27 cellular contexts compared by ENCODE assay signal in the genomic region with DNA sequence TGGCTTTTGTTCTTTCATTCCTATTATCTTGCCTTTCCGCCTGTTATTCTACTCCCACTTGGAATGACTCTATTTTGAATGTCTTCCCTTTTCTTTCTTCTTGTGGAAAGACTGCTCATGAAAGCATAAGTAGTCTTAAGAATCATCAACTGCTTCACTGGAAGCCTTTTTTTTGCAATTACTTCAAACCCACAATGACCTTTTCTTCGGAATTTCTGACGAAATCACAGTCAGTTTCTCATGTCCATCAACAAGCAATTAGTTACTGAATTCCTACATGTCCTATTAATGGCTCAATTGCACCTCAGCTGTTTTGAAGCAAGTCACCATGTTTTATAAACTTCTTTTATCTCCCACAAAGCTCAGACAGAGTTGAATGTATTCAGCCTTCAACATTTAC.
"Had no signal": no experiment of that assay in that cellular context is flagged by ENCODE, and none has a peak within 500 bp of the region (broad histone marks: within the 10 kb centered on the region; RNA-seq: fewer than 3 reads in every experiment).

No MANE protein-coding gene starts in this region.

- H3K27me3 Mint-ChIP-seq: natural killer cell treated with Interleukin-12 subunit alpha and Interleukin-12 subunit beta and Interleukin-15 and Interleukin-18, amount 100 ng/mL, for 72 hours; progenitor cell of endocrine pancreas had no signal

- H3K9me3 ChIP-seq: left lung, mucosa of descending colon, ovary, spleen, suprapubic skin, thoracic aorta, tibial artery, upper lobe of right lung had no signal

- H3K4me3 Mint-ChIP-seq: immature natural killer cell; naive thymus-derived CD4-positive, alpha-beta T cell; natural killer cell treated with Interleukin-12 subunit alpha and Interleukin-12 subunit beta and Interleukin-15 and Interleukin-18, amount 100 ng/mL, for 72 hours; stimulated activated effector memory CD8-positive, alpha-beta T cell treated with anti-CD3 and anti-CD28 coated beads, Interleukin-12 subunit alpha, Interleukin-12 subunit beta, amount 100 ng/mL, for 72 hours; stimulated activated naive CD8-positive, alpha-beta T cell treated with anti-CD3 and anti-CD28 coated beads, Interleukin-15, Interleukin-2, amounts not matched to agents 100 ng/mL and 50 ng/mL, for 24 hours had no signal

- H3K27me3 ChIP-seq: left lung, ovary, spleen, suprapubic skin, tibial artery, upper lobe of right lung had no signal

- ATAC-seq: left colon; left lung; mucosa of descending colon; naive thymus-derived CD4-positive, alpha-beta T cell; natural killer cell treated with Interleukin-12 subunit alpha and Interleukin-12 subunit beta and Interleukin-15 and Interleukin-18, amount 100 ng/mL, for 72 hours; right cardiac atrium; sciatic nerve; stimulated activated effector memory CD8-positive, alpha-beta T cell treated with anti-CD3 and anti-CD28 coated beads, Interleukin-12 subunit alpha, Interleukin-12 subunit beta, amount 100 ng/mL, for 72 hours; upper lobe of right lung had no signal

- H3K4me1 ChIP-seq: left lung, spleen, suprapubic skin, tibial artery, upper lobe of right lung had no signal

- H3K36me3 Mint-ChIP-seq: immature natural killer cell; naive thymus-derived CD4-positive, alpha-beta T cell; natural killer cell treated with Interleukin-12 subunit alpha and Interleukin-12 subunit beta and Interleukin-15 and Interleukin-18, amount 100 ng/mL, for 72 hours; stimulated activated effector memory CD8-positive, alpha-beta T cell treated with anti-CD3 and anti-CD28 coated beads, Interleukin-12 subunit alpha, Interleukin-12 subunit beta, amount 100 ng/mL, for 72 hours had no signal

- DNase-seq: hypothalamus; immature natural killer cell; kidney; left colon; left lung; mesendoderm; midbrain; mucosa of descending colon; naive thymus-derived CD4-positive, alpha-beta T cell; ovary; retina; right cardiac atrium; small intestine; spleen; stimulated activated CD4-positive, alpha-beta T cell treated with anti-CD3 and anti-CD28 coated beads, Interleukin-4, amount 100 ng/mL, for 24 hours; stimulated activated naive CD4-positive, alpha-beta T cell; tibial artery; trophoblast cell; upper lobe of right lung had no signal

- H3K27ac ChIP-seq: left lung, ovary, spleen, suprapubic skin, thoracic aorta, tibial artery, upper lobe of right lung had no signal

- H3K4me3 ChIP-seq: left lung, lung, mucosa of descending colon, ovary, spleen, suprapubic skin, thoracic aorta, tibial artery, upper lobe of right lung had no signal

- H3K4me1 Mint-ChIP-seq: immature natural killer cell; stimulated activated effector memory CD8-positive, alpha-beta T cell treated with anti-CD3 and anti-CD28 coated beads, Interleukin-12 subunit alpha, Interleukin-12 subunit beta, amount 100 ng/mL, for 72 hours had no signal

- H3K9me3 Mint-ChIP-seq: stimulated activated effector memory CD8-positive, alpha-beta T cell treated with anti-CD3 and anti-CD28 coated beads, Interleukin-12 subunit alpha, Interleukin-12 subunit beta, amount 100 ng/mL, for 72 hours; stimulated activated naive CD8-positive, alpha-beta T cell treated with anti-CD3 and anti-CD28 coated beads, Interleukin-15, Interleukin-2, amounts not matched to agents 100 ng/mL and 50 ng/mL, for 24 hours had no signal

- H3K36me3 ChIP-seq: left lung, ovary, spleen, suprapubic skin, thoracic aorta had no signal

- H3K27ac Mint-ChIP-seq: immature natural killer cell; naive thymus-derived CD4-positive, alpha-beta T cell; natural killer cell treated with Interleukin-12 subunit alpha and Interleukin-12 subunit beta and Interleukin-15 and Interleukin-18, amount 100 ng/mL, for 72 hours; progenitor cell of endocrine pancreas; stimulated activated effector memory CD8-positive, alpha-beta T cell treated with anti-CD3 and anti-CD28 coated beads, Interleukin-12 subunit alpha, Interleukin-12 subunit beta, amount 100 ng/mL, for 72 hours; stimulated activated naive CD8-positive, alpha-beta T cell treated with anti-CD3 and anti-CD28 coated beads, Interleukin-15, Interleukin-2, amounts not matched to agents 100 ng/mL and 50 ng/mL, for 24 hours had no signal
